In the genomic region with DNA sequence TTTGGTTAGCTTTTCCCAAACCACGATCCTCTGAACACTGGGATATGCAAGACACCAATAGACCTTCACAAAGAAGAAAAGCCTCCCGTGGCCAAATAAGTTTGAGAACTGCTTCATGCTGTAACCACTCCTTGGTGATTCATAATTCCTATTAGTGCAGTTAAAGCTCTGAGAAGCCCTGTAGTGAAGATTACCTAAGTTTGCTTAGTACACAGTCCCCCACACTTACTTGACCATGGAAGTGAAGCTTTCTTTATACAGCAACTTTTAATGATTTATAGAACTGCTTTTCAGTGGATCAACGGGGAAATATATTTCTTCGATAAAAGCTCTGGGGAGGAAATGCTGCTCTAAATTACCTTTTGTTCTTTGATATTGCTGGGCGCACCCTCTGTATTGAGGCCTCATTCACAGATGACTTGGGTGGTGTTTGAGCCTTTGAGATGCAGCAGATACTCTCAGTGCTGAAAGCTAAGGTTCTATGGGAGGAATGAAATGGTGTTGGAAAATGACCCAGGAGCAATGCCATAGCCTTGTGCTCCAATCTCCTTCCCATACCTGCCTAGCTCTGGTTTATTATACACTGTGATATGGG, we compare ENCODE assay signal across 22 cellular contexts.
"Had no signal": no experiment of that assay in that cellular context is flagged by ENCODE, and none has a peak within 500 bp of the region (broad histone marks: within the 10 kb centered on the region; RNA-seq: fewer than 3 reads in every experiment).

No MANE protein-coding gene starts in this region.

- DNase-seq: activated CD4-positive, alpha-beta T cell treated with anti-CD3 and anti-CD28 coated beads for 1 hour; activated CD8-positive, alpha-beta memory T cell treated with anti-CD3 and anti-CD28 coated beads for 24 hours; activated CD8-positive, alpha-beta memory T cell treated with anti-CD3 and anti-CD28 coated beads, Interleukin-2, amount 50 U/mL, for 48 hours; activated gamma-delta T cell; amniotic stem cell; body of pancreas; central memory CD4-positive, alpha-beta T cell; erythroblast; kidney; left lung; right cardiac atrium; stimulated activated CD4-positive, alpha-beta T cell treated with anti-CD3 and anti-CD28 coated beads, Interleukin-15, amount 100 ng/mL, for 24 hours; stimulated activated CD4-positive, alpha-beta T cell treated with anti-CD3 and anti-CD28 coated beads, Interleukin-2, amount 100 ng/mL, for 48 hours; SW 1271; transverse colon; uterus; WERI-Rb-1 had no signal

- ATAC-seq: body of pancreas, left lung, right cardiac atrium had no signal

- H3K4me1 ChIP-seq: body of pancreas, left lung, prostate gland, transverse colon, uterus had no signal

- H3K4me3 Mint-ChIP-seq: activated naive CD8-positive, alpha-beta T cell; stimulated activated naive CD8-positive, alpha-beta T cell treated with anti-CD3 and anti-CD28 coated beads, Interleukin-15, Interleukin-2, amounts not matched to agents 100 ng/mL and 50 ng/mL, for 24 hours had no signal

- H3K27me3 Mint-ChIP-seq: activated naive CD8-positive, alpha-beta T cell; stimulated activated naive CD8-positive, alpha-beta T cell treated with anti-CD3 and anti-CD28 coated beads, Interleukin-15, Interleukin-2, amounts not matched to agents 100 ng/mL and 50 ng/mL, for 24 hours had no signal

- H3K36me3 ChIP-seq: left lung, prostate gland, transverse colon, uterus, WERI-Rb-1 had no signal

- H3K27ac ChIP-seq: body of pancreas, left lung, prostate gland, skin epidermis, uterus, WERI-Rb-1 had no signal

- H3K27ac Mint-ChIP-seq: activated naive CD8-positive, alpha-beta T cell; stimulated activated naive CD8-positive, alpha-beta T cell treated with anti-CD3 and anti-CD28 coated beads, Interleukin-15, Interleukin-2, amounts not matched to agents 100 ng/mL and 50 ng/mL, for 24 hours had no signal

- H3K36me3 Mint-ChIP-seq: activated naive CD8-positive, alpha-beta T cell had no signal

- H3K4me3 ChIP-seq: body of pancreas, left lung, prostate gland, skin epidermis, transverse colon, uterus had no signal

- H3K27me3 ChIP-seq: body of pancreas, left lung, transverse colon had no signal

- H3K9me3 Mint-ChIP-seq: stimulated activated naive CD8-positive, alpha-beta T cell treated with anti-CD3 and anti-CD28 coated beads, Interleukin-15, Interleukin-2, amounts not matched to agents 100 ng/mL and 50 ng/mL, for 24 hours had no signal

- H3K9me3 ChIP-seq: body of pancreas, left lung, prostate gland, transverse colon, uterus had no signal

- FAIRE-seq: colon, kidney had no signal
